ENCODE assay signal across 22 cellular contexts in the genomic region with DNA sequence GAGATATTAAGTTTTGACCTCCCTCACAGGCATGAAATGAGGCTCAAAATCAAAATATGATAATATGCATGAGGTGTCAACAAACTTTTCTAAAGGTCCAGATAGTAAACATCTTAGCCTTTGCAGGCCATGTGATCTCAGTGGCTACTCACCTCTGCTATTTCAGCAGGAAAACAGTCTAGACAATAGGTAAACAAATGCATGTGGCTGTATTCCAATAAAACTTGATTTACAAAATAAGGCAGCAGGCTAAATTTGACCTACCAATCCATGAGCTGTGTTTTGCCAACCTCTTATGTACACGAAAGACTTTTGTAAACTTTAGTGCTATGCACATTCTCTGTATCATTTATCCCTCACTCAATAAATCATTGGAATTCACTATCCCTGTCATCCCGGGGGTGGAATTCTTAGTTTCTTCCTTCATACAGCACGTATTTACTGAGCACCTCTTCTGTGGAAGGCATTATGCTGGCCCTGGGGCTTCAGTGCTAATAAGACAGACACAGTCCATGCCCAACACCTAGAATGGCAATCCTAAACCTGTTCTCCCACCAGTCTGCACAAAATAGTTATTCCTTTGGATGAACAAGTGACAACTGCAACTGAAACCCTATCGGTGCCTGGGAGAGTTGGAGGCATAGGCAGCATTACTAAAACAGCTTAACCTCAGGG. TPM values are rescaled to one million over a fixed set of nuclear protein-coding genes. Genes with fewer than 3 reads are reported as not detected.
"Had no signal": no experiment of that assay in that cellular context is flagged by ENCODE, and none has a peak within 500 bp of the region (broad histone marks: within the 10 kb centered on the region; RNA-seq: fewer than 3 reads in every experiment).

No MANE protein-coding gene starts in this region.

- H3K4me1 Mint-ChIP-seq: natural killer cell had no signal

- H3K27me3 ChIP-seq: sigmoid colon, testis, upper lobe of right lung had no signal

- DNase-seq: activated effector memory CD4-positive, alpha-beta T cell treated with Interleukin-2 at 50 U/mL for 16 hours; activated T-cell treated with anti-CD3 and anti-CD28 coated beads, Interleukin-2, amount 50 U/mL, for 1 hour; amniotic stem cell; effector memory CD4-positive, alpha-beta T cell; hypothalamus; left colon; mammary epithelial cell; natural killer cell; sigmoid colon; stimulated activated CD4-positive, alpha-beta T cell treated with anti-CD3 and anti-CD28 coated beads, Interleukin-4, amount 100 ng/mL, for 1 hour; stimulated activated CD8-positive, alpha-beta memory T cell treated with anti-CD3 and anti-CD28 coated beads, Interleukin-4, amount 100 ng/mL, for 48 hours; testis; upper lobe of right lung had no signal

- H3K36me3 Mint-ChIP-seq: activated naive CD4-positive, alpha-beta T cell treated with anti-CD3 and anti-CD28 coated beads, Interleukin-2, amount 50 U/mL, for 72 hours; brain; natural killer cell had no signal

- H3K4me1 ChIP-seq: sigmoid colon, testis, upper lobe of right lung had no signal

- H3K27me3 Mint-ChIP-seq: stimulated activated naive CD8-positive, alpha-beta T cell treated with anti-CD3 and anti-CD28 coated beads, Interleukin-15, Interleukin-2, amounts not matched to agents 100 ng/mL and 50 ng/mL, for 24 hours had no signal

- ATAC-seq: activated CD4-positive, CD25-positive, alpha-beta regulatory T cell treated with anti-CD3 and anti-CD28 coated beads, Interleukin-2, amount 50 U/mL, for 24 hours; activated naive CD4-positive, alpha-beta T cell treated with anti-CD3 and anti-CD28 coated beads, Interleukin-2, amount 50 U/mL, for 72 hours; left colon; natural killer cell; upper lobe of right lung had no signal

- H3K4me3 Mint-ChIP-seq: brain; natural killer cell; stimulated activated naive CD8-positive, alpha-beta T cell treated with anti-CD3 and anti-CD28 coated beads, Interleukin-15, Interleukin-2, amounts not matched to agents 100 ng/mL and 50 ng/mL, for 24 hours; T-helper 2 cell treated with Interferon-gamma antibody and Interleukin-4, amounts not matched to agents 5 μg/mL and 100 μg/mL, for 36 hours had no signal

- H3K27ac ChIP-seq: sigmoid colon, testis, upper lobe of right lung had no signal

- H3K9me3 ChIP-seq: sigmoid colon, testis, upper lobe of right lung had no signal

- H3K27ac Mint-ChIP-seq: activated naive CD4-positive, alpha-beta T cell treated with anti-CD3 and anti-CD28 coated beads, Interleukin-2, amount 50 U/mL, for 72 hours; brain; natural killer cell; stimulated activated naive CD8-positive, alpha-beta T cell treated with anti-CD3 and anti-CD28 coated beads, Interleukin-15, Interleukin-2, amounts not matched to agents 100 ng/mL and 50 ng/mL, for 24 hours; T-helper 2 cell treated with Interferon-gamma antibody and Interleukin-4, amounts not matched to agents 5 μg/mL and 100 μg/mL, for 36 hours had no signal

- H3K4me3 ChIP-seq: sigmoid colon, testis, upper lobe of right lung had no signal

- H3K36me3 ChIP-seq: sigmoid colon, upper lobe of right lung had no signal

- H3K9me3 Mint-ChIP-seq: activated naive CD4-positive, alpha-beta T cell treated with anti-CD3 and anti-CD28 coated beads, Interleukin-2, amount 50 U/mL, for 72 hours; natural killer cell; stimulated activated naive CD8-positive, alpha-beta T cell treated with anti-CD3 and anti-CD28 coated beads, Interleukin-15, Interleukin-2, amounts not matched to agents 100 ng/mL and 50 ng/mL, for 24 hours; T-helper 2 cell treated with Interferon-gamma antibody and Interleukin-4, amounts not matched to agents 5 μg/mL and 100 μg/mL, for 36 hours had no signal

RNA-seq across cellular contexts. Expression of gene MAGEB17, which starts 19.9 kb away (rescaled TPM):
- total RNA-seq: activated naive CD4-positive, alpha-beta T cell treated with anti-CD3 and anti-CD28 coated beads, Interleukin-2, amount 50 U/mL, for 72 hours; epithelial cell of proximal tubule; left colon; mammary epithelial cell; mucosa of gallbladder; natural killer cell; osteocyte; pulmonary artery endothelial cell; upper lobe of right lung had no signal
- polyA plus RNA-seq: mammary epithelial cell had no signal
